Comparison of ENCODE assay signal across 8 cellular contexts in the genomic region with DNA sequence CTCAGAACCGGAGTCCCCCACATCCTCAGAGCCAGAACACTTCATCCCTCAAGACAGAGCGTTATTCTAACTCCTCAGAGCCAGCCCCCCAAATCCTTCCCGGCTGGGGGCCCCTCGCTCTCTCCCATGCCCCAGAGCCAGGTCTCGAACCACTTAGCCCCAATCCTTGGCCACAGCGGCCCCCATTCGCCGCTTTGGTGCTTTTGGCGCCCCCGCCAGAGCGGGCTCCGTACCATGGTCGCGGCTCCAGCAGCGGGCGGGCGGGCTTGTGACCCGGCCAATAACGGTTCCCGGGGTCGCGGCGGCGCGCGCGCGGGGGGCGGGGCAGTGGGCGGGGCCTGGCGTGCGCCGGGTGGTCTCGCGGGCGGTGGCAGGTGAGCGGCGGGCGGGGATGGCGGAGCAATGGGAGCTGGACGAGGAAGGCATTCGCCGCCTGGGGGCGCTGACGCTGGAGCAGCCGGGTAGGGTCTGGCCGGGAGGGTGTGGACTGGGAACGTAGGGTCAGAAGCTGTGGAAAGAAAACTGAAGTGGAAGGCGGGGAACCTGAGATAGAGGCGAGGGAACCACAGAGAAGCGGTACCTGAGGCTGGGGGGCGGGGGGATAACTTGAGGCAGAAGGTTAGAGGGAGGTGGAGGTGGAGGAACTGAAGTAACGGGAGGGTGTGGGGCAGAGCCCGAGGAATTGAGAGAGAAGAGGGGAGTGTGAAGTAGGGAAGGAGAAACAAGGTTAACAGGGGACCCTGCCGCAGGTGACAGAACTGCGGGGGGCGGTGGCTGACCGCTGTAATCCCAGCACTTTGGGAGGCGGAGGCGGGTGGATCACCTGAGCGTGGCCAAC. TPM values are rescaled to one million over a fixed set of nuclear protein-coding genes. Genes with fewer than 3 reads are reported as not detected.
A peak's percentile ranks its signal among the peaks of the same experiment; 100 is the strongest.
DNase-seq lines count a peak whose midpoint lies in the region; ATAC-seq, FAIRE-seq and TF ChIP-seq lines count a peak whose summit lies in the region.

A gene (minus strand): TSS at position 270 of the 838 bp plus-strand sequence. CDS start 34 bp downstream, at position 236.
A gene with protein sequence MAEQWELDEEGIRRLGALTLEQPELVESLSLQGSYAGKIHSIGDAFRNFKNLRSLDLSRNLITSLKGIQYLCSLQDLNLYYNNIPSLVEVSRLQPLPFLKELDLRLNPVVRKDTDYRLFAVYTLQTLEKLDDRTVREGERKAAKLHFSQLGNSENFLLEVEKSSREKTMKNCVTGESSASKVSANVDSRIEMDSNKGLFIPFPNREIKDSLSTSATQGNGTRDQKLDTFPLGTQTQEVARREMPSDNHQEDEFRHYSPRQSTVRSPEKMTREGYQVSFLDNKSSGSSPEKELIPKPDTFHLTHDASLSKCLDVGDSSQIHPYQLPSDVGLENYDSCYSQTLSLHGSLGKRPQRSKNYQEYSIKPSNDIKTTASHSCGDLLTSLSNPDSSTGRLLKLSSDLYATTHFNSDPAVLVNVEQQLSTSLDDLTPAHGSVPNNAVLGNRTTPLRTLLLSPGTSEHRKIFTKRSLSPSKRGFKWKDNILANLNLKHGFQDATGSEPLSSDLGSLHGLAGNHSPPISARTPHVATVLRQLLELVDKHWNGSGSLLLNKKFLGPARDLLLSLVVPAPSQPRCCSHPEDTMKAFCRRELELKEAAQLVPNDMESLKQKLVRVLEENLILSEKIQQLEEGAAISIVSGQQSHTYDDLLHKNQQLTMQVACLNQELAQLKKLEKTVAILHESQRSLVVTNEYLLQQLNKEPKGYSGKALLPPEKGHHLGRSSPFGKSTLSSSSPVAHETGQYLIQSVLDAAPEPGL (plus strand): TSS at position 344 of the 838 bp plus-strand sequence. CDS start 48 bp downstream, at position 392.

- peaks cover 20 to 23% (median 22%) of the 10 kb centered on the region in 3 donors for H3K27me3 Mint-ChIP-seq in CD14-positive monocyte (ENCODE audit: low read depth in 3 of 3)

- H3K9ac ChIP-seq in GM12878 (ENCODE audit: control insufficient read depth, insufficient read depth, low read length): peak within 1 kb of the TSS; percentile 69

- H3K4me3 Mint-ChIP-seq in CD14-positive monocyte: peak within 1 kb of the TSS; percentile 75 to 94

- H3K4me3 ChIP-seq in GM12878 (peak within 1 kb of the TSS; percentile 74), small intestine (ENCODE audit: low read depth in 1 of 2, low read length in 2 of 2) (peak within 1 kb of the TSS; percentile 23 to 43)

- peak; percentile 49 for DNase-seq in CD14-positive monocyte (ENCODE audit: low spot score)
- DNase-seq in HTR-8/SVneo (ENCODE audit: insufficient read length, low spot score): peak; percentile 80
- peak in 4 of 5 experiments; percentile 18 to 57 (median 38) for DNase-seq in T-helper 2 cell
- DNase-seq in GM12878 (ENCODE audit: low read depth, low spot score): no peak
- DNase-seq in iPS-NIHi7 (ENCODE audit: extremely low spot score): peak; percentile 100
- peak; percentile 43 for DNase-seq in small intestine
- no peak for DNase-seq in putamen (ENCODE audit: low spot score)
- no peak for DNase-seq in superior temporal gyrus (ENCODE audit: extremely low spot score)

- H4K20me1 ChIP-seq in GM12878 (ENCODE audit: control insufficient read depth, insufficient read depth): no peaks in the 10 kb centered on the region

- SMC1A ChIA-PET in GM12878 (lab: Charles Lee; ENCODE audit: uncharacterized antibody, unreplicated experiment): interaction anchor here (1.0 to 2.0 kb wide), 5 partner anchors 12 to 66 kb away, joined by 3 to 9 read pairs (median 5); no protein-coding TSS in a partner anchor

- no peak for TF ChIP-seq EP300 in GM12878 (IDR thresholded peaks at IDR 0.05; ENCODE audit: borderline replicate concordance in 1 of 2, control insufficient read depth in 1 of 2, low read depth in 2 of 2, low read length in 2 of 2)

- no peak for TF ChIP-seq RAD21 in GM12878 (IDR thresholded peaks at IDR 0.05; ENCODE audit: insufficient read depth, low read depth, low read length)

- peak within 1 kb of the TSS; percentile 29; the same call in 1 of the 2 replicates for H3K27ac ChIP-seq in GM12878 (ENCODE audit: control insufficient read depth, insufficient read depth)
- H3K27ac ChIP-seq in small intestine (ENCODE audit: low read depth in 1 of 2, low read length in 1 of 2): no peak within 1 kb of the TSS

- peak within 1 kb of the TSS in 2 of 7 donors; percentile 2 to 83 for H3K27ac Mint-ChIP-seq in CD14-positive monocyte

- peak; percentile 72 for ATAC-seq in GM12878

- 16% methylated on average over 35 of the region's 61 CpGs for whole genome bisulfite sequencing in GM12878 (ENCODE audit: insufficient coverage, insufficient replicate concordance, low lambda C conversion rate, missing lambda C conversion rate)
- WGBS in small intestine, 3 donors: 9 to 12% (median 12%) methylated on average over 46 to 61 of the region's 61 CpGs

- H3K4me2 ChIP-seq in GM12878 (ENCODE audit: control insufficient read depth, insufficient read depth): peak within 1 kb of the TSS; percentile 91

- peak within 1 kb of the TSS; percentile 56 for H2AFZ ChIP-seq in GM12878 (ENCODE audit: control insufficient read depth, low read depth, low read length)

- BruUV-seq in GM12878 (replicated peaks; lab: Mats Ljungman, UMichigan): no TSS peak

- FAIRE-seq in HTR-8/SVneo (lab: Jason Lieb, UNC) (peak; percentile 31), GM12878 (lab: Jason Lieb, UNC) (no peak), small intestine (lab: Jason Lieb, UNC) (no peak)

- peaks cover 22% of the 10 kb centered on the region for H3K4me1 ChIP-seq in GM12878 (ENCODE audit: control insufficient read depth, insufficient read depth, low read length)
- H3K4me1 ChIP-seq in small intestine (ENCODE audit: control insufficient read depth in 2 of 2, insufficient read depth in 1 of 2, low read depth in 1 of 2, low read length in 1 of 2): peaks cover 3 to 6% of the 10 kb centered on the region in 2 donors

- H3K36me3 ChIP-seq in GM12878 (ENCODE audit: control insufficient read depth in 2 of 2, insufficient read depth in 2 of 2, low read length in 1 of 2): no peaks in the 10 kb centered on the region
- no peaks in the 10 kb centered on the region for H3K36me3 ChIP-seq in small intestine (ENCODE audit: control insufficient read depth in 2 of 2, insufficient read depth in 2 of 2, low read length in 2 of 2)

- peak; percentile 40; the same call in 1 of the 2 replicates for TF ChIP-seq POLR2A in GM12878 (IDR thresholded peaks at IDR 0.05; ENCODE audit: low read depth, low read length)

- peaks cover 29% of the 10 kb centered on the region for H3K4me1 Mint-ChIP-seq in CD14-positive monocyte

- peaks cover 0 to 4% (median 0%) of the 10 kb centered on the region in 7 donors for H3K9me3 Mint-ChIP-seq in CD14-positive monocyte

- H3K9me3 ChIP-seq in GM12878 (replicated peaks; ENCODE audit: control insufficient read depth, insufficient read depth, low read length): no peaks in the 10 kb centered on the region
- H3K9me3 ChIP-seq in small intestine (ENCODE audit: control insufficient read depth, low read depth): no peaks in the 10 kb centered on the region

- CTCF ChIA-PET in GM12878 (lab: Yijun Ruan, JAX): interaction anchor here (0.6 to 2.6 kb wide), 10 partner anchors 13 to 73 kb away, joined by 3 to 20 read pairs (median 4); no protein-coding TSS in a partner anchor

- RAD21 ChIA-PET in GM12878 (lab: Charles Lee; ENCODE audit: unreplicated experiment): interaction anchor here (0.7 to 2.9 kb wide), 3 partner anchors 14 to 20 kb away, joined by 3 to 13 read pairs (median 3); no protein-coding TSS in a partner anchor

- no peaks in the 10 kb centered on the region; a peak in 1 of 4 replicates for H3K27me3 ChIP-seq in GM12878 (replicated peaks in 1 of 2; ENCODE audit: control insufficient read depth in 2 of 2, insufficient read depth in 2 of 2, low read length in 1 of 2)
- no peaks in the 10 kb centered on the region for H3K27me3 ChIP-seq in small intestine (ENCODE audit: control insufficient read depth in 2 of 2, insufficient read depth in 2 of 2, low read length in 2 of 2)

- TF ChIP-seq CTCF in CD14-positive monocyte (IDR thresholded peaks at IDR 0.05): peak; percentile 72
- TF ChIP-seq CTCF in GM12878 (IDR thresholded peaks at IDR 0.05 in 2 of 3, conservative IDR thresholded peaks at IDR 0.05 in 1 of 3; ENCODE audit: control insufficient read depth in 2 of 3, extremely low read depth in 1 of 3, insufficient read depth in 1 of 3, low read depth in 3 of 3, low read length in 3 of 3): peak; percentile 31 to 51 (median 46)

- in situ Hi-C loops in GM12878 (cut with MboI): no loop called here

- POLR2A ChIA-PET in GM12878 (lab: Charles Lee): interaction anchor here (0.6 to 1.2 kb wide), 2 partner anchors 11 to 79 kb away, joined by 3 to 10 read pairs; a partner anchor contains a TSS

- peaks cover 2 to 3% of the 10 kb centered on the region in 2 donors for H3K36me3 Mint-ChIP-seq in CD14-positive monocyte

- no peaks in the 10 kb centered on the region for H3K79me2 ChIP-seq in GM12878 (ENCODE audit: control insufficient read depth, insufficient read depth, low read length)

- intact Hi-C loops in CD14-positive monocyte (cut with micrococcal nuclease): no loop called here
- intact Hi-C loops in GM12878 (cut with micrococcal nuclease; ENCODE audit: unreplicated experiment): loop anchor here (5.0 kb wide), 1 partner anchor 49 kb away; a partner anchor contains a TSS

RNA-seq across cellular contexts. Expression of the first gene that starts in this region (rescaled TPM):
- polyA plus RNA-seq in CD14-positive monocyte: not detected
- total RNA-seq in GM12878 (2013; cell fraction: nucleolus; rRNA removed): 3.5 and 5.3 TPM in 2 replicates
- total RNA-seq in GM12878 (2014; rRNA removed): 5.2 and 5.5 TPM in 2 replicates
- total RNA-seq in GM12878 (2014; rRNA removed; fragmentation: Illumina TruSeq; extraction: Trizol): 4.0 and 4.1 TPM in 2 replicates
- 4.9 and 5.2 TPM in 2 replicates for total RNA-seq in GM12878 (2021)
- 0.46 TPM for polyA plus RNA-seq in GM12878 (2011; ENCODE audit: low read depth)
- 1.2 and 2.0 TPM in 2 replicates for polyA plus RNA-seq in GM12878 (2011; rRNA removed)
- 1.0 and 1.6 TPM in 2 replicates for polyA plus RNA-seq in GM12878 (2011; cell fraction: cytosol; rRNA removed)
- 4.3 and 6.2 TPM in 2 replicates for polyA plus RNA-seq in GM12878 (2011; cell fraction: nucleus; rRNA removed)
- polyA plus RNA-seq in GM12878 (2012): 0.79 and 0.95 TPM in 2 replicates
- 6.3 and 7.7 TPM in 2 replicates for polyA plus RNA-seq in GM12878 (2014; fragmentation: Illumina TruSeq; extraction: Trizol)
- polyA plus RNA-seq in GM12878 (2014; fragmentation: Nextera tagmentation; extraction: Ambion mirVana): 1 to 10 TPM; 1.6 to 2.5 TPM
- 8.0 and 8.9 TPM in 2 replicates for polyA plus RNA-seq in GM12878 (2014; rRNA removed)
- 1 to 10 TPM; 3.0 to 3.8 TPM for polyA plus RNA-seq in GM12878 (2016; fragmentation: Nextera tagmentation; extraction: Ambion mirVana)
- polyA minus RNA-seq in GM12878 (2011; rRNA and poly(A)+ RNA removed): 0.93 and 2.1 TPM in 2 replicates
- not detected in 2 replicates for polyA minus RNA-seq in GM12878 (2011; cell fraction: cytosol; rRNA and poly(A)+ RNA removed)
- polyA minus RNA-seq in GM12878 (2011; cell fraction: nucleus; rRNA and poly(A)+ RNA removed): 0.97 and 2.4 TPM in 2 replicates
- polyA plus RNA-seq in small intestine: under 1 TPM in 1 of 3 donors, not detected in 2; 0.01 TPM

RNA-seq across cellular contexts. Expression of the second gene that starts in this region (rescaled TPM):
- 1 to 10 TPM; 1.8 to 3.2 TPM for polyA plus RNA-seq in CD14-positive monocyte
- total RNA-seq in GM12878 (2013; cell fraction: nucleolus; rRNA removed): 0.90 and 1.2 TPM in 2 replicates
- total RNA-seq in GM12878 (2014; rRNA removed): 0.45 and 0.71 TPM in 2 replicates
- total RNA-seq in GM12878 (2014; rRNA removed; fragmentation: Illumina TruSeq; extraction: Trizol): 0.92 and 2.0 TPM in 2 replicates
- 0.66 and 1.9 TPM in 2 replicates for total RNA-seq in GM12878 (2021)
- not detected for polyA plus RNA-seq in GM12878 (2011; ENCODE audit: low read depth)
- 0.40 and 0.64 TPM in 2 replicates for polyA plus RNA-seq in GM12878 (2011; rRNA removed)
- polyA plus RNA-seq in GM12878 (2011; cell fraction: cytosol; rRNA removed): 0.36 and 0.40 TPM in 2 replicates
- 0.36 and 0.54 TPM in 2 replicates for polyA plus RNA-seq in GM12878 (2011; cell fraction: nucleus; rRNA removed)
- polyA plus RNA-seq in GM12878 (2012): 0.11 and 0.38 TPM in 2 replicates
- polyA plus RNA-seq in GM12878 (2014; fragmentation: Illumina TruSeq; extraction: Trizol): 0.75 and 1.3 TPM in 2 replicates
- polyA plus RNA-seq in GM12878 (2014; fragmentation: Nextera tagmentation; extraction: Ambion mirVana): under 1 TPM; 0.69 to 0.79 TPM
- polyA plus RNA-seq in GM12878 (2014; rRNA removed): 1.2 and 2.2 TPM in 2 replicates
- under 1 TPM in 1 of 2 experiments, not detected in 1; 0.55 TPM for polyA plus RNA-seq in GM12878 (2016; fragmentation: Nextera tagmentation; extraction: Ambion mirVana)
- 0.15 and 0.29 TPM in 2 replicates for polyA minus RNA-seq in GM12878 (2011; rRNA and poly(A)+ RNA removed)
- polyA minus RNA-seq in GM12878 (2011; cell fraction: cytosol; rRNA and poly(A)+ RNA removed): not detected in 2 replicates
- polyA minus RNA-seq in GM12878 (2011; cell fraction: nucleus; rRNA and poly(A)+ RNA removed): 0.36 TPM in 1 of 2 replicates, not detected in the other
- under 1 TPM in 1 of 3 donors, not detected in 2; 0.87 TPM for polyA plus RNA-seq in small intestine

Comparison
In these comparisons a context has a peak if more than half of its experiments do, and no peak if none do; other contexts are left out.
1. Peak in DNase-seq and H3K4me3 ChIP-seq in small intestine; RNA of the genes that start here not detected or under 1 TPM.
2. DNase-seq: peak in CD14-positive monocyte (single experiment), HTR-8/SVneo (single experiment), T-helper 2 cell (4 of 5) and iPS-NIHi7 (single experiment); none in GM12878 (single experiment), putamen (single experiment) and superior temporal gyrus (single experiment).